In genomic region chr3:120448707-120449650, GRCh38 we compare ENCODE assay signal across 10 cellular contexts. TPM values are rescaled to one million over a fixed set of nuclear protein-coding genes. Genes with fewer than 3 reads are reported as not detected.
A peak's percentile ranks its signal among the peaks of the same experiment; 100 is the strongest.
DNase-seq lines count a peak whose midpoint lies in the region; ATAC-seq and TF ChIP-seq lines count a peak whose summit lies in the region.
"Had no signal": no experiment of that assay in that cellular context is flagged by ENCODE, and none has a peak within 500 bp of the region (broad histone marks: within the 10 kb centered on the region; RNA-seq: fewer than 3 reads in every experiment).

No MANE protein-coding gene starts in this region.

- H3K4me3 Mint-ChIP-seq in naive thymus-derived CD8-positive, alpha-beta T cell, result peak overlapping the region in 7 of 10 donors; percentile 74 to 85 (median 80)

- H3K27me3 Mint-ChIP-seq in naive thymus-derived CD8-positive, alpha-beta T cell, result peaks cover 23 to 53% (median 46%) of the 10 kb centered on the region in 5 donors

- intact Hi-C loops in PC-9 (cut with micrococcal nuclease; ENCODE audit: unreplicated experiment) (loop anchor here (2.0 kb wide), 2 partner anchors 20 to 58 kb away; no protein-coding TSS in a partner anchor), esophagus squamous epithelium (cut with DNase I) (no loop called here)

- CTCF ChIA-PET in PC-9 (lab: Charles Lee), result interaction anchor here (0.6 kb wide), 1 partner anchor 56 kb away, joined by 3 read pairs; no protein-coding TSS in a partner anchor

- H3K36me3 ChIP-seq in PC-9 (ENCODE audit: low read depth), result no peaks in the 10 kb centered on the region
- no peaks in the 10 kb centered on the region for H3K36me3 ChIP-seq in esophagus squamous epithelium

- H3K27ac ChIP-seq in PC-9, result peak overlapping the region; percentile 53
- H3K27ac ChIP-seq in esophagus squamous epithelium, result peak overlapping the region; percentile 84 to 96 (median 94)

- ATAC-seq in naive thymus-derived CD8-positive, alpha-beta T cell, result no peak
- no peak for ATAC-seq in GM18868 (IDR thresholded peaks at IDR 0.05; ENCODE audit: unreplicated experiment)

- peaks cover 20% of the 10 kb centered on the region for H3K4me1 ChIP-seq in PC-9 (replicated peaks; ENCODE audit: insufficient read depth)
- peaks cover 6 to 75% (median 16%) of the 10 kb centered on the region in 3 donors for H3K4me1 ChIP-seq in esophagus squamous epithelium

- H3K9me2 ChIP-seq in PC-9 (ENCODE audit: insufficient read depth), result no peaks in the 10 kb centered on the region

- TF ChIP-seq POLR2A in esophagus squamous epithelium (IDR thresholded peaks at IDR 0.05), result no peak

- H3K9me3 ChIP-seq in PC-9 (ENCODE audit: insufficient read depth, low read depth) (no peaks in the 10 kb centered on the region), esophagus squamous epithelium (no peaks in the 10 kb centered on the region)

- BruUV-seq in PC-9 (replicated peaks; lab: Mats Ljungman, UMichigan), result TSS peak; percentile 35

- H3K4me1 Mint-ChIP-seq in naive thymus-derived CD8-positive, alpha-beta T cell, result peaks cover 4 to 16% (median 14%) of the 10 kb centered on the region in 4 donors

- peaks cover 0 to 4% (median 2%) of the 10 kb centered on the region in 9 donors for H3K9me3 Mint-ChIP-seq in naive thymus-derived CD8-positive, alpha-beta T cell
- H3K9me3 Mint-ChIP-seq: T-helper 1 cell treated with Interleukin-12 subunit alpha and Interleukin-12 subunit beta and Interleukin-4 antibody, amounts not matched to agents 30 μg/mL and 1 μg/mL, for 36 hours had no signal

- H3K36me3 Mint-ChIP-seq in naive thymus-derived CD8-positive, alpha-beta T cell, result peaks cover 0 to 4% (median 0%) of the 10 kb centered on the region in 3 donors

- TF ChIP-seq CTCF in PC-9 (conservative IDR thresholded peaks at IDR 0.05), result no peak
- TF ChIP-seq CTCF in esophagus squamous epithelium (IDR thresholded peaks at IDR 0.05), result no peak

- H3K27me3 ChIP-seq in PC-9 (ENCODE audit: insufficient read depth, low read depth) (no peaks in the 10 kb centered on the region), esophagus squamous epithelium (peaks cover 0 to 20% (median 0%) of the 10 kb centered on the region in 4 donors)

- H3K4me2 ChIP-seq in PC-9, result peak overlapping the region; percentile 87

- H3K79me2 ChIP-seq in PC-9 (ENCODE audit: low read depth), result peaks cover 40% of the 10 kb centered on the region

- peak overlapping the region in 1 of 10 donors; percentile 66 for H3K27ac Mint-ChIP-seq in naive thymus-derived CD8-positive, alpha-beta T cell
- H3K27ac Mint-ChIP-seq: T-helper 1 cell treated with Interleukin-12 subunit alpha and Interleukin-12 subunit beta and Interleukin-4 antibody, amounts not matched to agents 30 μg/mL and 1 μg/mL, for 36 hours had no signal

- H3K4me3 ChIP-seq in PC-9 (peak overlapping the region; percentile 74), esophagus squamous epithelium (peak overlapping the region; percentile 54 to 96 (median 82))

- peak; percentile 80 for DNase-seq in AG08395 (ENCODE audit: low spot score)
- DNase-seq in PC-9, result peak; percentile 44 to 72
- no peak for DNase-seq in esophagus squamous epithelium (lab: John Stamatoyannopoulos, UW)
- DNase-seq in naive thymus-derived CD8-positive, alpha-beta T cell, result no peak
- DNase-seq in NCI-H1436 (lab: John Stamatoyannopoulos, UW), result no peak
- no peak for DNase-seq in OCI-M2 (lab: John Stamatoyannopoulos, UW; ENCODE audit: unreplicated experiment)
- no peak for DNase-seq in NCI-H345 treated with DMSO at 0.1 percent for 48 hours (lab: John Stamatoyannopoulos, UW; ENCODE audit: unreplicated experiment)
- DNase-seq: erythroblast had no signal

- 0 out of 2 replicates have a peak overlapping the region, but pooled peaks have one; percentile 96 for H2AFZ ChIP-seq in PC-9

- POLR2A ChIA-PET in PC-9 (lab: Charles Lee; ENCODE audit: unreplicated experiment), result interaction anchor here (0.6 to 1.8 kb wide), 5 partner anchors 13 to 99 kb away, joined by 3 to 32 read pairs (median 4); no protein-coding TSS in a partner anchor
- POLR2A ChIA-PET in naive thymus-derived CD8-positive, alpha-beta T cell (lab: Charles Lee), result no interaction called here

- H3F3A ChIP-seq in PC-9 (ENCODE audit: insufficient read depth, low read depth), result peaks cover 5% of the 10 kb centered on the region; the same call in 1 of the 2 replicates

- no peaks in the 10 kb centered on the region for H4K20me1 ChIP-seq in PC-9 (ENCODE audit: insufficient read depth)

- WGBS in esophagus squamous epithelium, 2 donors, result 59 to 67% methylated on average over 8 of the region's 8 CpGs

RNA-seq across cellular contexts. Expression of gene FSTL1, which starts 1.8 kb away (rescaled TPM):
- total RNA-seq in PC-9 (2021) (225 and 256 TPM in 2 replicates), esophagus squamous epithelium (100 to 1,000 TPM in 2 of 4 donors, 10 to 100 TPM in 1, 1 to 10 TPM in 1; 9.4 to 258 (median 70.7) TPM)
- total RNA-seq in naive thymus-derived CD8-positive, alpha-beta T cell, result under 1 TPM; 0.47 to 0.55 TPM
- polyA plus RNA-seq in naive thymus-derived CD8-positive, alpha-beta T cell, result under 1 TPM in 2 of 3 donors, not detected in 1; 0.23 to 0.82 TPM

Comparison
In these comparisons a context has a peak if more than half of its experiments do, and no peak if none do; other contexts are left out.
1. DNase-seq: peak in AG08395 (single experiment) and PC-9 (2 of 2); none in esophagus squamous epithelium (single experiment), naive thymus-derived CD8-positive, alpha-beta T cell (0 of 10), NCI-H1436 (single experiment), OCI-M2 (single experiment) and NCI-H345 treated with DMSO at 0.1 percent for 48 hours (single experiment).
2. RNA of gene FSTL1, which starts 1.8 kb away (total RNA-seq): 225 to 256 TPM in PC-9 and 9.4 to 258 TPM in esophagus squamous epithelium; 0.47 to 0.55 TPM in naive thymus-derived CD8-positive, alpha-beta T cell; every median in the first group is over 4 times any median in the second.